In genomic region chr1:230105754-230106625, GRCh38 we compare ENCODE assay signal across 8 cellular contexts. TPM values are rescaled to one million over a fixed set of nuclear protein-coding genes. Genes with fewer than 3 reads are reported as not detected.
DNase-seq lines count a peak whose midpoint lies in the region; ATAC-seq and TF ChIP-seq lines count a peak whose summit lies in the region.

No MANE protein-coding gene starts in this region.

- no peaks in the 10 kb centered on the region for H3K27me3 ChIP-seq in foreskin keratinocyte
- H3K27me3 ChIP-seq in tibial artery, result no peaks in the 10 kb centered on the region

- H3K9me3 Mint-ChIP-seq in T-helper 1 cell treated with Interleukin-12 subunit alpha and Interleukin-12 subunit beta and Interleukin-4 antibody, amounts not matched to agents 30 μg/mL and 1 μg/mL, for 36 hours, result no peaks in the 10 kb centered on the region

- H3K4me1 Mint-ChIP-seq in T-helper 1 cell treated with Interleukin-12 subunit alpha and Interleukin-12 subunit beta and Interleukin-4 antibody, amounts not matched to agents 30 μg/mL and 1 μg/mL, for 36 hours (ENCODE audit: low read depth), result peaks cover 78% of the 10 kb centered on the region

- no peaks in the 10 kb centered on the region for H3K27me3 Mint-ChIP-seq in T-helper 1 cell treated with Interleukin-12 subunit alpha and Interleukin-12 subunit beta and Interleukin-4 antibody, amounts not matched to agents 30 μg/mL and 1 μg/mL, for 36 hours (ENCODE audit: low read depth)

- H3K27ac ChIP-seq in foreskin keratinocyte (peak overlapping the region; percentile 42), tibial artery (peak overlapping the region; percentile 71 to 77)

- no peaks in the 10 kb centered on the region for H3K9me3 ChIP-seq in tibial artery

- peak overlapping the region; percentile 63 for H3K27ac Mint-ChIP-seq in T-helper 1 cell treated with Interleukin-12 subunit alpha and Interleukin-12 subunit beta and Interleukin-4 antibody, amounts not matched to agents 30 μg/mL and 1 μg/mL, for 36 hours

- H3K36me3 ChIP-seq in tibial artery, result no peaks in the 10 kb centered on the region

- peaks cover 2% of the 10 kb centered on the region for H3K36me3 Mint-ChIP-seq in T-helper 1 cell treated with Interleukin-12 subunit alpha and Interleukin-12 subunit beta and Interleukin-4 antibody, amounts not matched to agents 30 μg/mL and 1 μg/mL, for 36 hours (ENCODE audit: low read depth)

- H3K4me1 ChIP-seq in foreskin keratinocyte (peaks cover 18% of the 10 kb centered on the region), tibial artery (peaks cover 0 to 60% (median 50%) of the 10 kb centered on the region in 4 donors)

- peak overlapping the region; percentile 30 for H3K4me3 Mint-ChIP-seq in T-helper 1 cell treated with Interleukin-12 subunit alpha and Interleukin-12 subunit beta and Interleukin-4 antibody, amounts not matched to agents 30 μg/mL and 1 μg/mL, for 36 hours

- peak; percentile 20 for ATAC-seq in HG02852 (IDR thresholded peaks at IDR 0.05; ENCODE audit: unreplicated experiment)
- ATAC-seq in foreskin keratinocyte, result no peak
- no peak for ATAC-seq in GM18868 (IDR thresholded peaks at IDR 0.05; ENCODE audit: unreplicated experiment)

- DNase-seq in GM04504 (ENCODE audit: low read depth), result peak; percentile 49
- no peak for DNase-seq in foreskin keratinocyte
- DNase-seq in tibial artery, result no peak
- DNase-seq in NCI-H345 (lab: John Stamatoyannopoulos, UW), result no peak
- DNase-seq in DMS 273 (lab: John Stamatoyannopoulos, UW; ENCODE audit: unreplicated experiment), result no peak

- no peak for TF ChIP-seq CTCF in foreskin keratinocyte (conservative IDR thresholded peaks at IDR 0.05)
- TF ChIP-seq CTCF in tibial artery (IDR thresholded peaks at IDR 0.05), result no peak

- intact Hi-C loops in tibial artery (cut with DNase I; ENCODE audit: low total_unique reads), result no loop called here

- H3K4me3 ChIP-seq in tibial artery, result no peak overlapping the region

RNA-seq across cellular contexts. Expression of gene GALNT2, which starts 39.0 kb away (rescaled TPM):
- total RNA-seq in foreskin keratinocyte, result 71.2 and 86.9 TPM in 2 replicates
- 47.0 and 55.0 TPM in 2 replicates for polyA plus RNA-seq in foreskin keratinocyte
